In the genomic region with DNA sequence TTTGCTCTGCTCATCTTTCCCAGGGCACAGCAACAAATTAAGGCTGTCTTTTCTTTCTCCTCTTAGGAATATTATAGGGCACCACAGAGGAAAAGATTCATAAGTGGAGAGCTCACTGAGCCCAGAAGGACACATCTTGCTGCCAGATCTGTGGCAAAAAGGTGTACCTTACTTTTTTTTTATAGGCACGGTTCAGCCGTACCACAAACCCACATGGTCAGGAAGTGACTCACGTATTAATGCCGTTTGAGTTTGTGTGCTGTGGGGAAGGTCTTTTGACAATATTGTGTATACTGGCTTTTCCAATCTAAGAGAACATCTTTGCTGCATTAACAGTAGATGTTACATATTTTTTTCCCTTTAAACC, we compare ENCODE assay signal across 9 cellular contexts. TPM values are rescaled to one million over a fixed set of nuclear protein-coding genes. Genes with fewer than 3 reads are reported as not detected.
DNase-seq lines count a peak whose midpoint lies in the region; ATAC-seq, FAIRE-seq and TF ChIP-seq lines count a peak whose summit lies in the region.
"Had no signal": no experiment of that assay in that cellular context is flagged by ENCODE, and none has a peak within 500 bp of the region (broad histone marks: within the 10 kb centered on the region; RNA-seq: fewer than 3 reads in every experiment).

No MANE protein-coding gene starts in this region.

- H4K20me1 ChIP-seq in K562 (replicated peaks; ENCODE audit: control insufficient read depth, insufficient read depth, low read length) = no peaks in the 10 kb centered on the region

- CTCF ChIA-PET in K562 (lab: Yijun Ruan, JAX; ENCODE audit: low intra/inter-chr PET ratio) = no interaction called here

- peak; percentile 77 for FAIRE-seq in K562 (lab: Jason Lieb, UNC)

- H2AFZ ChIP-seq in K562 (ENCODE audit: low read depth, low read length) = peak overlapping the region; percentile 73

- peaks cover 0 to under 1% (median 0%) of the 10 kb centered on the region in 7 donors for H3K9me3 Mint-ChIP-seq in naive B cell
- H3K9me3 Mint-ChIP-seq in endothelial cell (ENCODE audit: unreplicated experiment) = no peaks in the 10 kb centered on the region

- in situ Hi-C loops in K562 (cut with MboI) = loop anchor here (5.0 kb wide), 1 partner anchor 98 kb away; no protein-coding TSS in a partner anchor

- ATAC-seq in GM19324 (IDR thresholded peaks at IDR 0.05; ENCODE audit: low FRiP score, unreplicated experiment) (peak; percentile 33), HG03354 (IDR thresholded peaks at IDR 0.05; ENCODE audit: poor library complexity, severe bottlenecking, unreplicated experiment) (peak; percentile 53), K562 (peak; percentile 80), naive B cell (ENCODE audit: low read depth in 2 of 2) (peak; percentile 86 to 88)

- H3K27ac Mint-ChIP-seq in naive B cell (peak overlapping the region in 4 of 6 donors; percentile 21 to 80 (median 72)), endothelial cell (ENCODE audit: unreplicated experiment) (no peak overlapping the region)

- H3K4me3 Mint-ChIP-seq in naive B cell (peak overlapping the region; percentile 4 to 86 (median 68)), endothelial cell (ENCODE audit: unreplicated experiment) (no peak overlapping the region)

- no peaks in the 10 kb centered on the region for H3K9me3 ChIP-seq in SJSA1 (replicated peaks)
- 0 out of 2 replicates have a peak, but pooled peaks cover 2% of the 10 kb centered on the region for H3K9me3 ChIP-seq in K562 (replicated peaks; ENCODE audit: control insufficient read depth, insufficient read depth, low read depth, low read length)

- no peaks in the 10 kb centered on the region for H3K79me2 ChIP-seq in K562 (ENCODE audit: control insufficient read depth, insufficient read depth, low read length)

- peak; percentile 59 for TF ChIP-seq EP300 in K562 (IDR thresholded peaks at IDR 0.05; ENCODE audit: low read length)

- H3K36me3 Mint-ChIP-seq in naive B cell (no peaks in the 10 kb centered on the region), endothelial cell (ENCODE audit: low read depth, unreplicated experiment) (no peaks in the 10 kb centered on the region)

- no peak for TF ChIP-seq CTCF in K562 (IDR thresholded peaks at IDR 0.05 in 2 of 3, conservative IDR thresholded peaks at IDR 0.05 in 1 of 3; ENCODE audit: insufficient read depth in 2 of 3, low read depth in 1 of 3, low read length in 3 of 3)
- no peak for TF ChIP-seq CTCF in endothelial cell (IDR thresholded peaks at IDR 0.05; ENCODE audit: unreplicated experiment)

- no peak overlapping the region for H3K4me3 ChIP-seq in SJSA1
- 0 out of 2 replicates have a peak overlapping the region, but pooled peaks have one; percentile 2 for H3K4me3 ChIP-seq in K562
- H3K4me3 ChIP-seq: SK-N-MC had no signal

- H3K27ac ChIP-seq in SJSA1 (0 out of 2 replicates have a peak overlapping the region, but pooled peaks have one; percentile 22), K562 (ENCODE audit: extremely low read depth, low read depth, low read length) (peak overlapping the region; percentile 75)
- H3K27ac ChIP-seq: SK-N-MC had no signal

- peak overlapping the region; percentile 67 for H3K4me2 ChIP-seq in K562 (ENCODE audit: insufficient read depth, low read length)

- H3K27me3 Mint-ChIP-seq in naive B cell (no peaks in the 10 kb centered on the region), endothelial cell (ENCODE audit: unreplicated experiment) (no peaks in the 10 kb centered on the region)

- TF ChIP-seq POLR2A in K562 (conservative IDR thresholded peaks at IDR 0.05) = no peak

- H3K9me1 ChIP-seq in K562 (ENCODE audit: control insufficient read depth, insufficient read depth, low read length) = no peaks in the 10 kb centered on the region

- peaks cover 20 to 36% (median 28%) of the 10 kb centered on the region in 3 donors for H3K4me1 Mint-ChIP-seq in naive B cell
- peaks cover 2% of the 10 kb centered on the region for H3K4me1 Mint-ChIP-seq in endothelial cell (ENCODE audit: unreplicated experiment)

- peak; percentile 14 for DNase-seq in COR-L47 (lab: John Stamatoyannopoulos, UW)
- peak in 1 of 2 experiments; percentile 60 for DNase-seq in SJSA1 (ENCODE audit: low read depth in 1 of 2, low spot score in 2 of 2)
- peak; percentile 47 to 75 (median 58) for DNase-seq in K562 (ENCODE audit: extremely low read depth in 1 of 4, low spot score in 3 of 4)
- peak; percentile 46 for DNase-seq in naive B cell
- no peak for DNase-seq in C1 segment of cervical spinal cord (lab: John Stamatoyannopoulos, UW)
- DNase-seq in endothelial cell (ENCODE audit: low spot score) = no peak

- H3K9ac ChIP-seq in K562 (ENCODE audit: insufficient read depth in 1 of 2, low read depth in 2 of 2, low read length in 2 of 2) = peak overlapping the region in 1 of 2 experiments; percentile 59; a peak in 2 of 4 replicates

- POLR2A ChIA-PET in K562 (lab: Yijun Ruan, JAX) = interaction anchor here (0.9 to 2.0 kb wide), 3 partner anchors 9 to 31 kb away, joined by 3 to 5 read pairs (median 3); no protein-coding TSS in a partner anchor

- H3K36me3 ChIP-seq in SJSA1 (no peaks in the 10 kb centered on the region), K562 (ENCODE audit: control insufficient read depth, insufficient read depth, low read length) (no peaks in the 10 kb centered on the region)

- H3K4me1 ChIP-seq in SJSA1 (replicated peaks) (peaks cover 26% of the 10 kb centered on the region), K562 (replicated peaks in 1 of 2; ENCODE audit: control insufficient read depth in 2 of 2, insufficient read depth in 2 of 2, low read length in 2 of 2) (peaks cover 11 to 37% of the 10 kb centered on the region in 2 experiments; a peak in 4 of 5 replicates)

- intact Hi-C loops in K562 (cut with micrococcal nuclease) = loop anchor here (2.0 kb wide), 1 partner anchor 106 kb away; a partner anchor contains a TSS

- no TSS peak for BruUV-seq in K562 (replicated peaks; lab: Mats Ljungman, UMichigan)

- TF ChIP-seq RAD21 in K562 (CRISPR knock-in tag; conservative IDR thresholded peaks at IDR 0.05 in 1 of 2, IDR thresholded peaks at IDR 0.05 in 1 of 2) = no peak

- 0% methylated on average over 4 of the region's 4 CpGs for WGBS in K562 (ENCODE audit: insufficient coverage, low coverage, missing lambda C conversion rate)

- H3K27me3 ChIP-seq in SJSA1 (replicated peaks) = no peaks in the 10 kb centered on the region
- H3K27me3 ChIP-seq in K562 (ENCODE audit: control insufficient read depth in 2 of 2, insufficient read depth in 2 of 2, low read length in 2 of 2) = no peaks in the 10 kb centered on the region

TF ChIP-seq in K562, 482 proteins besides CTCF, POLR2A, EP300 and RAD21 (continues in another document):
- TF ChIP-seq ATF7 (IDR thresholded peaks at IDR 0.05) (0 out of 2 replicates have a peak, but pooled peaks have one; percentile 14), CREM (IDR thresholded peaks at IDR 0.05; ENCODE audit: low read depth) (peak; percentile 31; the same call in 1 of the 2 replicates), ELF2 (CRISPR knock-in tag; IDR thresholded peaks at IDR 0.05) (no peak), NR2F6 (CRISPR knock-in tag; IDR thresholded peaks at IDR 0.05) (no peak), HDAC2 (IDR thresholded peaks at IDR 0.05) (no peak), ZNF134 (CRISPR knock-in tag; conservative IDR thresholded peaks at IDR 0.05) (no peak), CHD1 (IDR thresholded peaks at IDR 0.05; ENCODE audit: low read length) (no peak)

RNA-seq across cellular contexts. Expression of a gene that starts 28.4 kb away (rescaled TPM):
- total RNA-seq in SJSA1 (2014; rRNA removed; shearing (Covaris generic)) = 5.8 and 10.0 TPM in 2 replicates
- total RNA-seq in K562 (2011; cell fraction: chromatin; rRNA removed; ENCODE audit: low replicate concordance) = 9.3 and 9.5 TPM in 2 replicates
- 12.0 and 12.5 TPM in 2 replicates for total RNA-seq in K562 (2011; cell fraction: nucleolus; rRNA removed)
- 13.9 and 16.5 TPM in 2 replicates for total RNA-seq in K562 (2011; cell fraction: nucleoplasm; rRNA removed)
- 3.0 and 3.7 TPM in 2 replicates for total RNA-seq in K562 (2014; rRNA removed)
- 4.3 and 4.7 TPM in 2 replicates for total RNA-seq in K562 (2014; rRNA removed; fragmentation: Illumina TruSeq; extraction: Trizol)
- 2.9 and 3.2 TPM in 2 replicates for total RNA-seq in K562 (2015; rRNA removed; fragmentation: Illumina TruSeq; extraction: Trizol)
- total RNA-seq in K562 (2021) = 5.4 and 7.1 TPM in 2 replicates
- polyA plus RNA-seq in K562 (2011; rRNA removed) = 10.2 and 15.4 TPM in 2 replicates
- 12.7 and 14.5 TPM in 2 replicates for polyA plus RNA-seq in K562 (2011; cell fraction: cytosol; rRNA removed)
- 5.0 and 7.7 TPM in 2 replicates for polyA plus RNA-seq in K562 (2011; cell fraction: nucleus; rRNA removed)
- 4.1 and 5.7 TPM in 2 replicates for polyA plus RNA-seq in K562 (2012)
- polyA plus RNA-seq in K562 (2014; fragmentation: Illumina TruSeq; extraction: Trizol) = 4.3 and 5.1 TPM in 2 replicates
- polyA plus RNA-seq in K562 (2014; fragmentation: Nextera tagmentation; extraction: Ambion mirVana) = 1 to 10 TPM; 1.4 TPM
- polyA plus RNA-seq in K562 (2014; rRNA removed) = 3.5 and 3.8 TPM in 2 replicates
- 13.6 and 19.4 TPM in 2 replicates for polyA minus RNA-seq in K562 (2011; rRNA and poly(A)+ RNA removed)
- 7.9 and 11.4 TPM in 2 replicates for polyA minus RNA-seq in K562 (2011; cell fraction: cytosol; rRNA and poly(A)+ RNA removed)
- polyA minus RNA-seq in K562 (2011; cell fraction: nucleus; rRNA and poly(A)+ RNA removed) = 4.6 and 9.8 TPM in 2 replicates
- polyA plus RNA-seq in naive B cell (ENCODE audit: low read depth in 6 of 6) = 1 to 10 TPM; 2.4 to 6.2 (median 5.9) TPM
- total RNA-seq in endothelial cell (ENCODE audit: unreplicated experiment) = 7.5 TPM

RNA-seq across cellular contexts. Expression of a gene that starts 29.8 kb away (rescaled TPM):
- total RNA-seq in SJSA1 (2014; rRNA removed; shearing (Covaris generic)) = 15.7 and 15.8 TPM in 2 replicates
- 33.1 and 52.6 TPM in 2 replicates for total RNA-seq in K562 (2011; cell fraction: chromatin; rRNA removed; ENCODE audit: low replicate concordance)
- total RNA-seq in K562 (2011; cell fraction: nucleolus; rRNA removed) = 14.3 and 20.1 TPM in 2 replicates
- total RNA-seq in K562 (2011; cell fraction: nucleoplasm; rRNA removed) = 25.2 and 39.0 TPM in 2 replicates
- total RNA-seq in K562 (2014; rRNA removed) (10.6 and 12.2 TPM in 2 replicates), K562 (2014; rRNA removed; fragmentation: Illumina TruSeq; extraction: Trizol) (11.1 and 12.4 TPM in 2 replicates), K562 (2015; rRNA removed; fragmentation: Illumina TruSeq; extraction: Trizol) (9.5 and 10.2 TPM in 2 replicates), K562 (2021) (10.8 and 12.0 TPM in 2 replicates), endothelial cell (ENCODE audit: unreplicated experiment) (29.0 TPM)
- polyA plus RNA-seq in K562 (2011; rRNA removed) (24.7 and 31.0 TPM in 2 replicates), K562 (2014; fragmentation: Illumina TruSeq; extraction: Trizol) (14.4 and 14.9 TPM in 2 replicates), K562 (2014; fragmentation: Nextera tagmentation; extraction: Ambion mirVana) (10 to 100 TPM; 15.7 to 17.2 TPM), K562 (2014; rRNA removed) (20.8 and 21.5 TPM in 2 replicates), naive B cell (ENCODE audit: low read depth in 6 of 6) (10 to 100 TPM in 2 of 6 donors, 1 to 10 TPM in 4; 4.1 to 27.2 (median 8.4) TPM)
- polyA plus RNA-seq in K562 (2011; cell fraction: cytosol; rRNA removed) = 6.0 and 10.8 TPM in 2 replicates
- 104 and 128 TPM in 2 replicates for polyA plus RNA-seq in K562 (2011; cell fraction: nucleus; rRNA removed)
- 12.9 and 23.7 TPM in 2 replicates for polyA plus RNA-seq in K562 (2012)
- 12.7 and 13.7 TPM in 2 replicates for polyA minus RNA-seq in K562 (2011; rRNA and poly(A)+ RNA removed)
- polyA minus RNA-seq in K562 (2011; cell fraction: cytosol; rRNA and poly(A)+ RNA removed) = 4.6 and 5.6 TPM in 2 replicates
- polyA minus RNA-seq in K562 (2011; cell fraction: nucleus; rRNA and poly(A)+ RNA removed) = 26.8 and 38.1 TPM in 2 replicates

Comparison
In these comparisons a context has a peak if more than half of its experiments do, and no peak if none do; other contexts are left out.
1. DNase-seq: peak in COR-L47 (single experiment), K562 (4 of 4) and naive B cell (single experiment); none in C1 segment of cervical spinal cord (0 of 14) and endothelial cell (single experiment).
2. ATAC-seq: peak in every context shown above with its lines; median percentile 87 in naive B cell; 80 in K562; 53 in HG03354; 33 in GM19324.